In the genomic region with DNA sequence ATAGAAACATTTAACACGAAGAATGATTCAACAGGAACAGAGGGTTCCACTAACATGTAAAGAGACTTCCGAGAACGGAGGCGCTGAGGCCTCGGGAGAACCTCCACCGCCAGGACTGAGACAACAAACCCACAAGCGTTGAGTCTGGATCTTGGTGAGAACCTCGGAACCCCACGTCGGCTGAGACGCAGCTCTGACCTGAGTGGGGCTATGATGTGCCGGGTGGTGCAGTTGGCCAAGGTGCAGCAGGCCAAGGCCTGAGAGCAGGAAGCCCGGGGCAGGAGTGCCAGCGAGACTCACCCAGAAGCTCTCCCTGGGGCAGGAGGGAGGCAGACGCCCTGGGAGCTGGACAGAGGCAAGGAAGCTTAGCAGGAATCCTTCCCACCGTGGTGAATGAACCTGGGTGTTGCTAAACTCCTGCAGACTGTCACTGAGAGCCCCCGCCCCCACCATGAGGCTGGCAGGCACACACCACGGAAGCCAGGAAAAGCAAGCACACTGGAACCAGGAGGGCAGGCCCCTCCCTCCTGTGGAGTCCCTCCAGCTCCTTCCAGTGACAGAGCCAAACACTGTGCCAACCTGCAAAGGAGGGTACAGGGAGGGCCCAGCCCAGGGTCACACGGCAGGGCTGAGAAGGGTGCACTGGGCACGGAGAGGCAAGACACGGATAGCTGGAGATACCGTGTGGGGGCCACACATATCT, we compare ENCODE assay signal across 11 cellular contexts. TPM values are rescaled to one million over a fixed set of nuclear protein-coding genes. Genes with fewer than 3 reads are reported as not detected.
DNase-seq lines count a peak whose midpoint lies in the region; ATAC-seq and TF ChIP-seq lines count a peak whose summit lies in the region.
"Had no signal": no experiment of that assay in that cellular context is flagged by ENCODE, and none has a peak within 500 bp of the region (broad histone marks: within the 10 kb centered on the region; RNA-seq: fewer than 3 reads in every experiment).

No MANE protein-coding gene starts in this region.

- peak overlapping the region in 3 of 4 donors; percentile 26 to 70 (median 59) for H3K27ac ChIP-seq in upper lobe of left lung
- H3K27ac ChIP-seq: vagina had no signal

- H3K9me3 ChIP-seq in mucosa of descending colon (no peaks in the 10 kb centered on the region), upper lobe of left lung (no peaks in the 10 kb centered on the region)
- H3K9me3 ChIP-seq: vagina had no signal

- intact Hi-C loops in activated naive CD4-positive, alpha-beta T cell treated with anti-CD3 and anti-CD28 coated beads for 36 hours (cut with micrococcal nuclease) = no loop called here
- intact Hi-C loops in mucosa of descending colon (cut with DNase I, micrococcal nuclease) = no loop called here

- H3K36me3 ChIP-seq in mucosa of descending colon (ENCODE audit: low read depth) = peaks cover 5% of the 10 kb centered on the region
- peaks cover 9 to 79% (median 39%) of the 10 kb centered on the region in 4 donors for H3K36me3 ChIP-seq in upper lobe of left lung

- CTCF ChIA-PET in activated naive CD4-positive, alpha-beta T cell treated with anti-CD3 and anti-CD28 coated beads for 36 hours (lab: Charles Lee) = no interaction called here

- H3K4me1 Mint-ChIP-seq in activated naive CD4-positive, alpha-beta T cell treated with anti-CD3 and anti-CD28 coated beads for 36 hours (ENCODE audit: low read depth) = peaks cover 3% of the 10 kb centered on the region
- H3K4me1 Mint-ChIP-seq in endothelial cell (ENCODE audit: unreplicated experiment) = peaks cover 2% of the 10 kb centered on the region

- H3K4me1 ChIP-seq in mucosa of descending colon (ENCODE audit: low read depth) (no peaks in the 10 kb centered on the region), upper lobe of left lung (peaks cover 8 to 13% (median 11%) of the 10 kb centered on the region in 4 donors)
- H3K4me1 ChIP-seq: vagina had no signal

- TF ChIP-seq CTCF in endothelial cell (IDR thresholded peaks at IDR 0.05; ENCODE audit: unreplicated experiment) (no peak), mucosa of descending colon (IDR thresholded peaks at IDR 0.05) (no peak), upper lobe of left lung (IDR thresholded peaks at IDR 0.05) (no peak)

- H3K27me3 ChIP-seq in upper lobe of left lung = no peaks in the 10 kb centered on the region
- H3K27me3 ChIP-seq: vagina had no signal

- H3K36me3 Mint-ChIP-seq in activated naive CD4-positive, alpha-beta T cell treated with anti-CD3 and anti-CD28 coated beads for 36 hours (ENCODE audit: low read depth) = peaks cover 47% of the 10 kb centered on the region
- peaks cover 46% of the 10 kb centered on the region for H3K36me3 Mint-ChIP-seq in endothelial cell (ENCODE audit: low read depth, unreplicated experiment)

- H3K4me3 ChIP-seq in mucosa of descending colon (no peak overlapping the region), upper lobe of left lung (no peak overlapping the region)
- H3K4me3 ChIP-seq: vagina had no signal

- peak in 1 of 4 donors; percentile 15 for TF ChIP-seq POLR2A in upper lobe of left lung (IDR thresholded peaks at IDR 0.05)

- DNase-seq in activated naive CD4-positive, alpha-beta T cell treated with anti-CD3 and anti-CD28 coated beads, Interleukin-2, amount 50 U/mL, for 16 hours = peak; percentile 5
- DNase-seq in activated naive CD4-positive, alpha-beta T cell treated with anti-CD3 and anti-CD28 coated beads for 36 hours = no peak
- DNase-seq in endothelial cell (ENCODE audit: low spot score) (no peak), mucosa of descending colon (peak in 2 of 3 donors; percentile 16 to 29), upper lobe of left lung (peak; percentile 56 to 89), DMS114 treated with DMSO at 0.1 percent for 48 hours (lab: John Stamatoyannopoulos, UW; ENCODE audit: unreplicated experiment) (no peak), DMS153 (lab: John Stamatoyannopoulos, UW) (no peak), HuH-7 (ENCODE audit: low spot score) (no peak)
- DNase-seq: activated B cell treated with CpG ODN at 0.5 μM for 24 hours had no signal

- no peak for TF ChIP-seq EP300 in upper lobe of left lung (IDR thresholded peaks at IDR 0.05)

- H3K27ac Mint-ChIP-seq in activated naive CD4-positive, alpha-beta T cell treated with anti-CD3 and anti-CD28 coated beads for 36 hours = no peak overlapping the region
- no peak overlapping the region for H3K27ac Mint-ChIP-seq in endothelial cell (ENCODE audit: unreplicated experiment)
- H3K27ac Mint-ChIP-seq: activated B cell treated with CpG ODN at 0.5 μM for 24 hours; activated naive CD4-positive, alpha-beta T cell treated with anti-CD3 and anti-CD28 coated beads, Interleukin-2, amount 50 U/mL, for 24 hours had no signal

- no peaks in the 10 kb centered on the region for H3K9me3 Mint-ChIP-seq in activated naive CD4-positive, alpha-beta T cell treated with anti-CD3 and anti-CD28 coated beads for 36 hours
- no peaks in the 10 kb centered on the region for H3K9me3 Mint-ChIP-seq in endothelial cell (ENCODE audit: unreplicated experiment)
- H3K9me3 Mint-ChIP-seq: activated B cell treated with CpG ODN at 0.5 μM for 24 hours; activated naive CD4-positive, alpha-beta T cell treated with anti-CD3 and anti-CD28 coated beads, Interleukin-2, amount 50 U/mL, for 24 hours had no signal

- H3K27me3 Mint-ChIP-seq in activated naive CD4-positive, alpha-beta T cell treated with anti-CD3 and anti-CD28 coated beads for 36 hours (ENCODE audit: low read depth) = no peaks in the 10 kb centered on the region
- peaks cover 16% of the 10 kb centered on the region for H3K27me3 Mint-ChIP-seq in endothelial cell (ENCODE audit: unreplicated experiment)
- H3K27me3 Mint-ChIP-seq: activated B cell treated with CpG ODN at 0.5 μM for 24 hours; activated naive CD4-positive, alpha-beta T cell treated with anti-CD3 and anti-CD28 coated beads, Interleukin-2, amount 50 U/mL, for 24 hours had no signal

- no peak overlapping the region for H3K4me3 Mint-ChIP-seq in activated naive CD4-positive, alpha-beta T cell treated with anti-CD3 and anti-CD28 coated beads for 36 hours
- H3K4me3 Mint-ChIP-seq in endothelial cell (ENCODE audit: unreplicated experiment) = peak overlapping the region; percentile 8
- H3K4me3 Mint-ChIP-seq: activated B cell treated with CpG ODN at 0.5 μM for 24 hours; activated naive CD4-positive, alpha-beta T cell treated with anti-CD3 and anti-CD28 coated beads, Interleukin-2, amount 50 U/mL, for 24 hours had no signal

- 58 to 65% methylated on average over 16 to 22 of the region's 22 CpGs for WGBS in upper lobe of left lung, 2 donors

- ATAC-seq in mucosa of descending colon (peak; percentile 11), upper lobe of left lung (ENCODE audit: low FRiP score in 2 of 2) (peak; percentile 41 to 79)

RNA-seq across cellular contexts. Expression of a gene that starts 34.8 kb away (rescaled TPM):
- total RNA-seq in activated naive CD4-positive, alpha-beta T cell treated with anti-CD3 and anti-CD28 coated beads for 36 hours = 10 to 100 TPM; 38.6 to 38.7 TPM
- total RNA-seq in endothelial cell (ENCODE audit: unreplicated experiment) (14.3 TPM), mucosa of descending colon (10 to 100 TPM; 16.1 to 16.7 (median 16.5) TPM), upper lobe of left lung (10 to 100 TPM; 10.2 to 49.2 (median 18.6) TPM)

RNA-seq across cellular contexts. Expression of a gene that starts 48.5 kb away (rescaled TPM):
- 10 to 100 TPM; 11.5 to 12.5 TPM for total RNA-seq in activated naive CD4-positive, alpha-beta T cell treated with anti-CD3 and anti-CD28 coated beads for 36 hours
- total RNA-seq in endothelial cell (ENCODE audit: unreplicated experiment) (28.1 TPM), mucosa of descending colon (10 to 100 TPM; 36.9 to 54.4 (median 38.5) TPM), upper lobe of left lung (10 to 100 TPM; 33.7 to 97.4 (median 44.9) TPM)

Comparison
In these comparisons a context has a peak if more than half of its experiments do, and no peak if none do; other contexts are left out.
1. DNase-seq: peak in activated naive CD4-positive, alpha-beta T cell treated with anti-CD3 and anti-CD28 coated beads, Interleukin-2, amount 50 U/mL, for 16 hours (single experiment), mucosa of descending colon (2 of 3) and upper lobe of left lung (2 of 2); none in activated naive CD4-positive, alpha-beta T cell treated with anti-CD3 and anti-CD28 coated beads for 36 hours (single experiment), endothelial cell (single experiment), DMS114 treated with DMSO at 0.1 percent for 48 hours (single experiment), DMS153 (single experiment) and HuH-7 (single experiment).